In the genomic region with DNA sequence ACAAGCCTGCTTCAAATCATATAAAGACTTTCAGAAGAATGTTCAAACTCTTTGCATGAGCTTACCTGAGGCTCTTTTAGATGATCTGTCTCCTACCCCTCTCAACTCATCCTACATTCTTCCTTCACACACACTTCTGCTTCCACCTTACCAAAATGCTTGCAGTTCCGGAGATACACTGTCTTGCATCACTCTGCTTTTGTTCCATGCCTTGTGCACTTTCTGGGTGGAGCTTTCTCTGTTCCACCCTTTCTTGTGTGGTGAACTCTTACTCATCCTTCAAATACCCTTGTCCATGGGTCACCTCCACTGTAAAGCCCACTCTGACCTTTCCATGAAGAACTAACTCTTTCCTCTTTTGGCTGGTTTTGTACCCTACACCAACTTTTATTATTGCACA, we compare ENCODE assay signal across 1 cellular context.
TF ChIP-seq lines count a peak whose summit lies in the region.

No MANE protein-coding gene starts in this region.

TF ChIP-seq in HepG2, 621 proteins besides CTCF, POLR2A, EP300 and RAD21:
- TF ChIP-seq NFYC (CRISPR knock-in tag; IDR thresholded peaks at IDR 0.05) (no peak), POLR2AphosphoS2 (IDR thresholded peaks at IDR 0.05; ENCODE audit: low read depth, low read length) (no peak), SMARCE1 (IDR thresholded peaks at IDR 0.05; ENCODE audit: borderline replicate concordance) (no peak), ZNF501 (CRISPR knock-in tag; IDR thresholded peaks at IDR 0.05) (no peak), ARNTL (CRISPR knock-in tag; IDR thresholded peaks at IDR 0.05) (no peak), CEBPB (IDR thresholded peaks at IDR 0.05; ENCODE audit: borderline replicate concordance, low read depth, low read length) (peak; percentile 19; the same call in 1 of the 2 replicates)
- TF ChIP-seq, protein P1, sequence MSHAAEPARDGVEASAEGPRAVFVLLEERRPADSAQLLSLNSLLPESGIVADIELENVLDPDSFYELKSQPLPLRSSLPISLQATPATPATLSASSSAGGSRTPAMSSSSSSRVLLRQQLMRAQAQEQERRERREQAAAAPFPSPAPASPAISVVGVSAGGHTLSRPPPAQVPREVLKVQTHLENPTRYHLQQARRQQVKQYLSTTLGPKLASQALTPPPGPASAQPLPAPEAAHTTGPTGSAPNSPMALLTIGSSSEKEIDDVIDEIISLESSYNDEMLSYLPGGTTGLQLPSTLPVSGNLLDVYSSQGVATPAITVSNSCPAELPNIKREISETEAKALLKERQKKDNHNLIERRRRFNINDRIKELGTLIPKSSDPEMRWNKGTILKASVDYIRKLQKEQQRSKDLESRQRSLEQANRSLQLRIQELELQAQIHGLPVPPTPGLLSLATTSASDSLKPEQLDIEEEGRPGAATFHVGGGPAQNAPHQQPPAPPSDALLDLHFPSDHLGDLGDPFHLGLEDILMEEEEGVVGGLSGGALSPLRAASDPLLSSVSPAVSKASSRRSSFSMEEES (CRISPR knock-in tag; IDR thresholded peaks at IDR 0.05), result no peak
